Comparison of ENCODE assay signal across 1 cellular context in the genomic region with DNA sequence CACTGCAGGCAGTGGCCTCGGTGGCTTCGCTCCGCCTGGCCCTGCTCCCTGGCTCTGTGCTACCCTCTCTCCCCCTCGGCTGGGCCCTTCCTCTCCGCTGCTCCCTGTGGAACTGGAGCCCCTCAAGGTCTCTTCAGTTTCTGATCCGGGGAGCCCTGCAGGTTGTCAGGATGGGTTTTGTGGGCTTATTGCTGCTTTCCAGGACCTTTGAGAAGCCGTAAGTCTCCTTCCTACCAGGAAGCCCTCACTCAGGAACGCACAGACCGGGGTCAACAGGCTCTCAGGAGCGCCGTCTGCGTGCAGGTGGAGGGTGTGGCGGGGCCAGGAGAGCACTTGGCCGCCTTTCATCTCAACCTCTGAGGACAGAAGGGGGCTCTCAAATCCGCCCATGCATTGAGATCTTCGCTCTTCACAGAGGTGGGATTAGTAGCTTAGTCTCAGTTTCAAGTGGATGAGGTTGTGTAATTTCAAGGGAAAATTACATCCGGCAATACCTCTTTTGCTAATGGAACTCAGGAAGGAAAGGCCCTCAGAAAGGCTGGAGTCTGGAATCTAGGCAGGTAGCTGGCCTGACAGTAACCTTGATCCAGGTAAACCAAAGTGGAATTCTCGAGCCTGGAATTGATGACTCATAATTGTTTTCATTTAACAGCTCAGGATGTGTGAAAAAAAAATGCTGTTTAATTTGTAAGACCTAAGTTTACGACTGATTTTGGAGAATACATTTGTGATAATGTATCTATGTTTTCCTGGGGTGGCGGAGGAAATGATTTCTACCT.
TF ChIP-seq lines count a peak whose summit lies in the region.

No MANE protein-coding gene starts in this region.

TF ChIP-seq in GM23338, 12 proteins besides CTCF, POLR2A, EP300 and RAD21:
- TF ChIP-seq, protein P1, sequence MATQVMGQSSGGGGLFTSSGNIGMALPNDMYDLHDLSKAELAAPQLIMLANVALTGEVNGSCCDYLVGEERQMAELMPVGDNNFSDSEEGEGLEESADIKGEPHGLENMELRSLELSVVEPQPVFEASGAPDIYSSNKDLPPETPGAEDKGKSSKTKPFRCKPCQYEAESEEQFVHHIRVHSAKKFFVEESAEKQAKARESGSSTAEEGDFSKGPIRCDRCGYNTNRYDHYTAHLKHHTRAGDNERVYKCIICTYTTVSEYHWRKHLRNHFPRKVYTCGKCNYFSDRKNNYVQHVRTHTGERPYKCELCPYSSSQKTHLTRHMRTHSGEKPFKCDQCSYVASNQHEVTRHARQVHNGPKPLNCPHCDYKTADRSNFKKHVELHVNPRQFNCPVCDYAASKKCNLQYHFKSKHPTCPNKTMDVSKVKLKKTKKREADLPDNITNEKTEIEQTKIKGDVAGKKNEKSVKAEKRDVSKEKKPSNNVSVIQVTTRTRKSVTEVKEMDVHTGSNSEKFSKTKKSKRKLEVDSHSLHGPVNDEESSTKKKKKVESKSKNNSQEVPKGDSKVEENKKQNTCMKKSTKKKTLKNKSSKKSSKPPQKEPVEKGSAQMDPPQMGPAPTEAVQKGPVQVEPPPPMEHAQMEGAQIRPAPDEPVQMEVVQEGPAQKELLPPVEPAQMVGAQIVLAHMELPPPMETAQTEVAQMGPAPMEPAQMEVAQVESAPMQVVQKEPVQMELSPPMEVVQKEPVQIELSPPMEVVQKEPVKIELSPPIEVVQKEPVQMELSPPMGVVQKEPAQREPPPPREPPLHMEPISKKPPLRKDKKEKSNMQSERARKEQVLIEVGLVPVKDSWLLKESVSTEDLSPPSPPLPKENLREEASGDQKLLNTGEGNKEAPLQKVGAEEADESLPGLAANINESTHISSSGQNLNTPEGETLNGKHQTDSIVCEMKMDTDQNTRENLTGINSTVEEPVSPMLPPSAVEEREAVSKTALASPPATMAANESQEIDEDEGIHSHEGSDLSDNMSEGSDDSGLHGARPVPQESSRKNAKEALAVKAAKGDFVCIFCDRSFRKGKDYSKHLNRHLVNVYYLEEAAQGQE (IDR thresholded peaks at IDR 0.05; ENCODE audit: unreplicated experiment) = no peak
- no peak for TF ChIP-seq NANOG (IDR thresholded peaks at IDR 0.05; ENCODE audit: borderline replicate concordance)
- TF ChIP-seq POLR2AphosphoS5 (IDR thresholded peaks at IDR 0.05; ENCODE audit: low read depth) = no peak
- TF ChIP-seq ZNF114 (CRISPR knock-in tag; IDR thresholded peaks at IDR 0.05) = no peak
- no peak for TF ChIP-seq ZNF331 (CRISPR knock-in tag; IDR thresholded peaks at IDR 0.05; ENCODE audit: low read depth)
- TF ChIP-seq, protein P2, sequence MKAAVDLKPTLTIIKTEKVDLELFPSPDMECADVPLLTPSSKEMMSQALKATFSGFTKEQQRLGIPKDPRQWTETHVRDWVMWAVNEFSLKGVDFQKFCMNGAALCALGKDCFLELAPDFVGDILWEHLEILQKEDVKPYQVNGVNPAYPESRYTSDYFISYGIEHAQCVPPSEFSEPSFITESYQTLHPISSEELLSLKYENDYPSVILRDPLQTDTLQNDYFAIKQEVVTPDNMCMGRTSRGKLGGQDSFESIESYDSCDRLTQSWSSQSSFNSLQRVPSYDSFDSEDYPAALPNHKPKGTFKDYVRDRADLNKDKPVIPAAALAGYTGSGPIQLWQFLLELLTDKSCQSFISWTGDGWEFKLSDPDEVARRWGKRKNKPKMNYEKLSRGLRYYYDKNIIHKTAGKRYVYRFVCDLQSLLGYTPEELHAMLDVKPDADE (IDR thresholded peaks at IDR 0.05) = no peak
- no peak for TF ChIP-seq CREB1 (CRISPR knock-in tag; IDR thresholded peaks at IDR 0.05; ENCODE audit: low read depth)
- TF ChIP-seq EZH2 (IDR thresholded peaks at IDR 0.05; ENCODE audit: low read depth, unreplicated experiment) = no peak
- TF ChIP-seq, protein P3, sequence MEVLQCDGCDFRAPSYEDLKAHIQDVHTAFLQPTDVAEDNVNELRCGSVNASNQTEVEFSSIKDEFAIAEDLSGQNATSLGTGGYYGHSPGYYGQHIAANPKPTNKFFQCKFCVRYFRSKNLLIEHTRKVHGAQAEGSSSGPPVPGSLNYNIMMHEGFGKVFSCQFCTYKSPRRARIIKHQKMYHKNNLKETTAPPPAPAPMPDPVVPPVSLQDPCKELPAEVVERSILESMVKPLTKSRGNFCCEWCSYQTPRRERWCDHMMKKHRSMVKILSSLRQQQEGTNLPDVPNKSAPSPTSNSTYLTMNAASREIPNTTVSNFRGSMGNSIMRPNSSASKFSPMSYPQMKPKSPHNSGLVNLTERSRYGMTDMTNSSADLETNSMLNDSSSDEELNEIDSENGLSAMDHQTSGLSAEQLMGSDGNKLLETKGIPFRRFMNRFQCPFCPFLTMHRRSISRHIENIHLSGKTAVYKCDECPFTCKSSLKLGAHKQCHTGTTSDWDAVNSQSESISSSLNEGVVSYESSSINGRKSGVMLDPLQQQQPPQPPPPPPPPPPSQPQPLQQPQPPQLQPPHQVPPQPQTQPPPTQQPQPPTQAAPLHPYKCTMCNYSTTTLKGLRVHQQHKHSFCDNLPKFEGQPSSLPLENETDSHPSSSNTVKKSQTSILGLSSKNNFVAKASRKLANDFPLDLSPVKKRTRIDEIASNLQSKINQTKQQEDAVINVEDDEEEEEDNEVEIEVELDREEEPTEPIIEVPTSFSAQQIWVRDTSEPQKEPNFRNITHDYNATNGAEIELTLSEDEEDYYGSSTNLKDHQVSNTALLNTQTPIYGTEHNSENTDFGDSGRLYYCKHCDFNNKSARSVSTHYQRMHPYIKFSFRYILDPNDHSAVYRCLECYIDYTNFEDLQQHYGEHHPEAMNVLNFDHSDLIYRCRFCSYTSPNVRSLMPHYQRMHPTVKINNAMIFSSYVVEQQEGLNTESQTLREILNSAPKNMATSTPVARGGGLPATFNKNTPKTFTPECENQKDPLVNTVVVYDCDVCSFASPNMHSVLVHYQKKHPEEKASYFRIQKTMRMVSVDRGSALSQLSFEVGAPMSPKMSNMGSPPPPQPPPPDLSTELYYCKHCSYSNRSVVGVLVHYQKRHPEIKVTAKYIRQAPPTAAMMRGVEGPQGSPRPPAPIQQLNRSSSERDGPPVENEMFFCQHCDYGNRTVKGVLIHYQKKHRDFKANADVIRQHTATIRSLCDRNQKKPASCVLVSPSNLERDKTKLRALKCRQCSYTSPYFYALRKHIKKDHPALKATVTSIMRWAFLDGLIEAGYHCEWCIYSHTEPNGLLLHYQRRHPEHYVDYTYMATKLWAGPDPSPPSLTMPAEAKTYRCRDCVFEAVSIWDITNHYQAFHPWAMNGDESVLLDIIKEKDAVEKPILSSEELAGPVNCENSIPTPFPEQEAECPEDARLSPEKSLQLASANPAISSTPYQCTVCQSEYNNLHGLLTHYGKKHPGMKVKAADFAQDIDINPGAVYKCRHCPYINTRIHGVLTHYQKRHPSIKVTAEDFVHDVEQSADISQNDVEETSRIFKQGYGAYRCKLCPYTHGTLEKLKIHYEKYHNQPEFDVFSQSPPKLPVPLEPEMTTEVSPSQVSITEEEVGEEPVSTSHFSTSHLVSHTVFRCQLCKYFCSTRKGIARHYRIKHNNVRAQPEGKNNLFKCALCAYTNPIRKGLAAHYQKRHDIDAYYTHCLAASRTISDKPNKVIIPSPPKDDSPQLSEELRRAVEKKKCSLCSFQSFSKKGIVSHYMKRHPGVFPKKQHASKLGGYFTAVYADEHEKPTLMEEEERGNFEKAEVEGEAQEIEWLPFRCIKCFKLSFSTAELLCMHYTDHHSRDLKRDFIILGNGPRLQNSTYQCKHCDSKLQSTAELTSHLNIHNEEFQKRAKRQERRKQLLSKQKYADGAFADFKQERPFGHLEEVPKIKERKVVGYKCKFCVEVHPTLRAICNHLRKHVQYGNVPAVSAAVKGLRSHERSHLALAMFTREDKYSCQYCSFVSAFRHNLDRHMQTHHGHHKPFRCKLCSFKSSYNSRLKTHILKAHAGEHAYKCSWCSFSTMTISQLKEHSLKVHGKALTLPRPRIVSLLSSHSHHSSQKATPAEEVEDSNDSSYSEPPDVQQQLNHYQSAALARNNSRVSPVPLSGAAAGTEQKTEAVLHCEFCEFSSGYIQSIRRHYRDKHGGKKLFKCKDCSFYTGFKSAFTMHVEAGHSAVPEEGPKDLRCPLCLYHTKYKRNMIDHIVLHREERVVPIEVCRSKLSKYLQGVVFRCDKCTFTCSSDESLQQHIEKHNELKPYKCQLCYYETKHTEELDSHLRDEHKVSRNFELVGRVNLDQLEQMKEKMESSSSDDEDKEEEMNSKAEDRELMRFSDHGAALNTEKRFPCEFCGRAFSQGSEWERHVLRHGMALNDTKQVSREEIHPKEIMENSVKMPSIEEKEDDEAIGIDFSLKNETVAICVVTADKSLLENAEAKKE (CRISPR knock-in tag; IDR thresholded peaks at IDR 0.05) = no peak
